12 cellular contexts compared by ENCODE assay signal in the genomic region with DNA sequence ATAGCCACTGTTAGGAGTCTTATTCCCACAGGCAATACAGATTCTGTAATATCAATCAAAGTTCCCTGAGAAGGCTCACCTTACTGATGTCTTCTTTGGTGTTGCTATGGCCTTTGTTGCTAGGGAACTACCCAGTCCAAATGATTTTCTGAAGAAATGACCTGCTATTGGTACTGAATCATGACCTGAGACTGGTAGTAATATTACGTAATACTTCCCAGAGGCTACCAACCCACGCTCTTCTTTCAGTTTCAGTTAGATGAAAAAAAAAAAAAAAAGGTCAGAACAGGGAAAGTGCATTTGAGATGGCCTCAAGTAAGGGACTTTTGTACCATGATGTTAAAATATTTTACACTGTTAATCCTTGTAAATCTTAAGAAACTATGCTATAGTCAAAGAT.
DNase-seq lines count a peak whose midpoint lies in the region; ATAC-seq, FAIRE-seq and TF ChIP-seq lines count a peak whose summit lies in the region.
"Had no signal": no experiment of that assay in that cellular context is flagged by ENCODE, and none has a peak within 500 bp of the region (broad histone marks: within the 10 kb centered on the region; RNA-seq: fewer than 3 reads in every experiment).

No MANE protein-coding gene starts in this region.

- no peak overlapping the region for H2AFZ ChIP-seq in HepG2 (ENCODE audit: low read length)

- H3K9me3 ChIP-seq in HepG2 (ENCODE audit: low read length) (no peaks in the 10 kb centered on the region), suprapubic skin (no peaks in the 10 kb centered on the region)
- H3K9me3 ChIP-seq in effector memory CD4-positive, alpha-beta T cell (ENCODE audit: control insufficient read depth, low read length) = no peaks in the 10 kb centered on the region
- H3K9me3 ChIP-seq: upper lobe of left lung had no signal

- 6% methylated on average over 2 of the region's 2 CpGs for whole genome bisulfite sequencing in HepG2 (ENCODE audit: low lambda C conversion rate)
- 36% methylated on average over 2 of the region's 2 CpGs for WGBS in suprapubic skin

- no TSS peak for BruUV-seq in HepG2 (replicated peaks; lab: Mats Ljungman, UMichigan)

- H3K27me3 ChIP-seq in HepG2 (ENCODE audit: control insufficient read depth in 1 of 2, insufficient read depth in 2 of 2, low read length in 2 of 2) = no peaks in the 10 kb centered on the region
- H3K27me3 ChIP-seq in suprapubic skin = no peaks in the 10 kb centered on the region
- no peaks in the 10 kb centered on the region for H3K27me3 ChIP-seq in effector memory CD4-positive, alpha-beta T cell (replicated peaks; ENCODE audit: control insufficient read depth, insufficient read depth, low read length, poor library complexity, severe bottlenecking)
- H3K27me3 ChIP-seq: upper lobe of left lung had no signal

- H3K27ac ChIP-seq in HepG2 (ENCODE audit: extremely low read length, insufficient read depth, low read length) = no peak overlapping the region
- H3K27ac ChIP-seq in suprapubic skin = no peak overlapping the region
- H3K27ac ChIP-seq in effector memory CD4-positive, alpha-beta T cell (ENCODE audit: insufficient read depth, low read length, poor library complexity, severe bottlenecking) = no peak overlapping the region
- H3K27ac ChIP-seq: upper lobe of left lung had no signal

- POLR2A ChIA-PET in HepG2 (lab: Yijun Ruan, JAX) = no interaction called here

- no peak for TF ChIP-seq RAD21 in HepG2 (CRISPR knock-in tag; IDR thresholded peaks at IDR 0.05)

- TF ChIP-seq POLR2A in HepG2 (IDR thresholded peaks at IDR 0.05; ENCODE audit: insufficient read depth in 1 of 2, low read depth in 2 of 2, low read length in 2 of 2) (no peak), suprapubic skin (IDR thresholded peaks at IDR 0.05) (no peak)

- intact Hi-C loops in HepG2 (cut with micrococcal nuclease; ENCODE audit: unreplicated experiment) = no loop called here

- CTCF ChIA-PET in HepG2 (lab: Yijun Ruan, JAX; ENCODE audit: low intra/inter-chr PET ratio, low total read pairs) = no interaction called here

- H3K36me3 ChIP-seq in HepG2 (replicated peaks in 1 of 2; ENCODE audit: control insufficient read depth in 1 of 2, insufficient read depth in 2 of 2, low read length in 2 of 2) = no peaks in the 10 kb centered on the region
- H3K36me3 ChIP-seq in suprapubic skin = no peaks in the 10 kb centered on the region
- no peaks in the 10 kb centered on the region for H3K36me3 ChIP-seq in effector memory CD4-positive, alpha-beta T cell (ENCODE audit: control insufficient read depth, insufficient read depth, low read length)
- H3K36me3 ChIP-seq: upper lobe of left lung had no signal

- no peak overlapping the region for H3K9ac ChIP-seq in HepG2 (ENCODE audit: insufficient read depth, low read depth, low read length)

- H4K20me1 ChIP-seq in HepG2 (ENCODE audit: insufficient read depth, low read length) = no peaks in the 10 kb centered on the region

- H3K4me1 ChIP-seq in HepG2 (ENCODE audit: insufficient read depth, low read length) = no peaks in the 10 kb centered on the region
- no peaks in the 10 kb centered on the region for H3K4me1 ChIP-seq in suprapubic skin
- H3K4me1 ChIP-seq in effector memory CD4-positive, alpha-beta T cell (ENCODE audit: control insufficient read depth, insufficient read depth, low read length, poor library complexity, severe bottlenecking) = no peaks in the 10 kb centered on the region
- H3K4me1 ChIP-seq: upper lobe of left lung had no signal

- no peak overlapping the region for H3K4me2 ChIP-seq in HepG2 (ENCODE audit: low read depth, low read length)

- in situ Hi-C loops in HepG2 (cut with HindIII; ENCODE audit: extremely low pct_ligation_motif_present, low pct_unique_long_range_greater_than_20kb) = no loop called here

- DNase-seq in OCI-M1 (lab: John Stamatoyannopoulos, UW) (peak; percentile 88), HepG2 (ENCODE audit: low spot score) (no peak), NCI-H1436 treated with DMSO at 0.1 percent for 48 hours (lab: John Stamatoyannopoulos, UW) (no peak), suprapubic skin (ENCODE audit: low spot score in 2 of 2) (no peak)
- DNase-seq in effector memory CD4-positive, alpha-beta T cell = no peak
- DNase-seq: activated CD4-positive, alpha-beta memory T cell treated with anti-CD3 and anti-CD28 coated beads for 36 hours; head of caudate nucleus; natural killer cell; upper lobe of left lung had no signal

- FAIRE-seq in HepG2 (lab: Jason Lieb, UNC) = no peak

- H3K4me3 ChIP-seq in HepG2 (replicated peaks in 1 of 3; ENCODE audit: insufficient read depth in 1 of 3, low read depth in 2 of 3, low read length in 3 of 3) = no peak overlapping the region
- no peak overlapping the region for H3K4me3 ChIP-seq in suprapubic skin
- no peak overlapping the region for H3K4me3 ChIP-seq in effector memory CD4-positive, alpha-beta T cell (ENCODE audit: insufficient read depth, low read depth, low read length, poor library complexity, severe bottlenecking)
- H3K4me3 ChIP-seq: upper lobe of left lung had no signal

- TF ChIP-seq CTCF in HepG2 (CRISPR knock-in tag; IDR thresholded peaks at IDR 0.05) (no peak), suprapubic skin (IDR thresholded peaks at IDR 0.05) (no peak)

- TF ChIP-seq EP300 in HepG2 (IDR thresholded peaks at IDR 0.05; ENCODE audit: low read depth in 2 of 2, low read length in 2 of 2) = no peak
- no peak for TF ChIP-seq EP300 in HepG2 (CRISPR knock-in tag; IDR thresholded peaks at IDR 0.05; ENCODE audit: borderline replicate concordance)
- no peak for TF ChIP-seq EP300 in suprapubic skin (IDR thresholded peaks at IDR 0.05)

- no peaks in the 10 kb centered on the region for H3K79me2 ChIP-seq in HepG2 (ENCODE audit: insufficient read depth, low read length)

- ATAC-seq in GM19023 (IDR thresholded peaks at IDR 0.05; ENCODE audit: unreplicated experiment) = peak; percentile 66
- peak; percentile 78 for ATAC-seq in HG02973 (IDR thresholded peaks at IDR 0.05; ENCODE audit: unreplicated experiment)
- ATAC-seq in HepG2 = no peak
- ATAC-seq in GM19351 (IDR thresholded peaks at IDR 0.05; ENCODE audit: unreplicated experiment) = no peak

TF ChIP-seq in HepG2, 621 proteins besides CTCF, POLR2A, EP300 and RAD21:
- TF ChIP-seq CEBPB (IDR thresholded peaks at IDR 0.05; ENCODE audit: borderline replicate concordance, low read depth, low read length) (peak; percentile 72), FUBP1 (CRISPR knock-in tag; IDR thresholded peaks at IDR 0.05; ENCODE audit: borderline replicate concordance) (no peak), CEBPG (CRISPR knock-in tag; IDR thresholded peaks at IDR 0.05) (0 out of 2 replicates have a peak, but pooled peaks have one; percentile 10)

Comparison
In these comparisons a context has a peak if more than half of its experiments do, and no peak if none do; other contexts are left out.
1. ATAC-seq: peak in GM19023 (single experiment) and HG02973 (single experiment); none in HepG2 (single experiment) and GM19351 (single experiment).